8 cellular contexts compared by ENCODE assay signal in genomic region chr2:85133751-85134254, GRCh38. TPM values are rescaled to one million over a fixed set of nuclear protein-coding genes. Genes with fewer than 3 reads are reported as not detected.
DNase-seq lines count a peak whose midpoint lies in the region; ATAC-seq and TF ChIP-seq lines count a peak whose summit lies in the region.

No MANE protein-coding gene starts in this region.

- H3F3A ChIP-seq in GM23338 (replicated peaks; ENCODE audit: low read depth) (peaks cover 10% of the 10 kb centered on the region), neural cell (ENCODE audit: insufficient read depth, low read length, poor library complexity, severe bottlenecking) (no peaks in the 10 kb centered on the region)

- H3K27ac ChIP-seq in GM23338 (ENCODE audit: low read depth): peak overlapping the region; percentile 100
- peak overlapping the region; percentile 27 for H3K27ac ChIP-seq in fibroblast of lung (ENCODE audit: insufficient read depth, low read length)
- no peak overlapping the region for H3K27ac ChIP-seq in neural cell (ENCODE audit: low read length)

- no peaks in the 10 kb centered on the region for H3K9me3 Mint-ChIP-seq in GM23338
- H3K9me3 Mint-ChIP-seq in activated CD8-positive, alpha-beta memory T cell treated with anti-CD3 and anti-CD28 coated beads, Interleukin-2, amount 10 ng/mL, durations not matched to agents 7 days and 5 days (ENCODE audit: low read depth): no peaks in the 10 kb centered on the region

- ATAC-seq in GM23338: no peak
- ATAC-seq in activated CD8-positive, alpha-beta memory T cell treated with anti-CD3 and anti-CD28 coated beads, Interleukin-2, amount 10 ng/mL, durations not matched to agents 7 days and 5 days: peak; percentile 24
- ATAC-seq in GM18519 (IDR thresholded peaks at IDR 0.05; ENCODE audit: low FRiP score, unreplicated experiment): no peak

- H3K4me1 Mint-ChIP-seq in GM23338: peaks cover 56% of the 10 kb centered on the region
- H3K4me1 Mint-ChIP-seq in activated CD8-positive, alpha-beta memory T cell treated with anti-CD3 and anti-CD28 coated beads, Interleukin-2, amount 10 ng/mL, durations not matched to agents 7 days and 5 days: peaks cover 8% of the 10 kb centered on the region

- CTCF ChIA-PET in activated CD8-positive, alpha-beta memory T cell treated with anti-CD3 and anti-CD28 coated beads, Interleukin-2, amount 10 ng/mL, durations not matched to agents 7 days and 5 days (lab: Charles Lee): interaction anchor here (0.6 to 1.8 kb wide), 3 partner anchors 39 to 116 kb away, joined by 3 to 4 read pairs (median 3); no protein-coding TSS in a partner anchor

- H3K4me3 Mint-ChIP-seq in GM23338: peak overlapping the region; percentile 81
- H3K4me3 Mint-ChIP-seq in activated CD8-positive, alpha-beta memory T cell treated with anti-CD3 and anti-CD28 coated beads, Interleukin-2, amount 10 ng/mL, durations not matched to agents 7 days and 5 days: peak overlapping the region; percentile 53

- H3K27ac Mint-ChIP-seq in GM23338: peak overlapping the region; percentile 70; the same call in 1 of the 2 replicates
- H3K27ac Mint-ChIP-seq in activated CD8-positive, alpha-beta memory T cell treated with anti-CD3 and anti-CD28 coated beads, Interleukin-2, amount 10 ng/mL, durations not matched to agents 7 days and 5 days: no peak overlapping the region

- DNase-seq in AG09309 (ENCODE audit: low read depth) (no peak), GM23338 (ENCODE audit: low spot score) (peak; percentile 39), fibroblast of lung (ENCODE audit: low read depth in 2 of 2) (peak; percentile 40 to 42), NCI-H1930 (lab: John Stamatoyannopoulos, UW) (no peak), amniotic stem cell (lab: John Stamatoyannopoulos, UW) (no peak)
- DNase-seq in activated CD8-positive, alpha-beta memory T cell treated with anti-CD3 and anti-CD28 coated beads, Interleukin-2, amount 10 ng/mL, durations not matched to agents 7 days and 5 days: no peak

- H3K9me2 ChIP-seq in GM23338 (ENCODE audit: insufficient read depth) (no peaks in the 10 kb centered on the region), neural cell (ENCODE audit: insufficient read depth, low read length) (no peaks in the 10 kb centered on the region)

- TF ChIP-seq RAD21 in neural cell (conservative IDR thresholded peaks at IDR 0.05): no peak

- H3K9me3 ChIP-seq in fibroblast of lung (ENCODE audit: control insufficient read depth, insufficient read depth, low read depth, low read length): no peaks in the 10 kb centered on the region
- no peaks in the 10 kb centered on the region for H3K9me3 ChIP-seq in neural cell (ENCODE audit: low read length)

- no peak overlapping the region for H2AFZ ChIP-seq in GM23338
- peak overlapping the region; percentile 87 for H2AFZ ChIP-seq in fibroblast of lung (ENCODE audit: low read length)
- H2AFZ ChIP-seq in neural cell (ENCODE audit: low read depth, low read length): no peak overlapping the region

- peaks cover 19% of the 10 kb centered on the region for H3K27me3 Mint-ChIP-seq in GM23338 (ENCODE audit: insufficient read depth, low read depth, poor library complexity)
- H3K27me3 Mint-ChIP-seq in activated CD8-positive, alpha-beta memory T cell treated with anti-CD3 and anti-CD28 coated beads, Interleukin-2, amount 10 ng/mL, durations not matched to agents 7 days and 5 days: peaks cover 79% of the 10 kb centered on the region

- TF ChIP-seq CTCF in AG09309 (IDR thresholded peaks at IDR 0.05; ENCODE audit: control insufficient read depth, insufficient read depth, low read depth, low read length, missing control alignments): no peak
- no peak for TF ChIP-seq CTCF in GM23338 (conservative IDR thresholded peaks at IDR 0.05; ENCODE audit: low read depth in 2 of 2)
- TF ChIP-seq CTCF in fibroblast of lung (conservative IDR thresholded peaks at IDR 0.05 in 1 of 2, IDR thresholded peaks at IDR 0.05 in 1 of 2; ENCODE audit: low read depth in 1 of 2, low read length in 2 of 2): no peak
- TF ChIP-seq CTCF in neural cell (IDR thresholded peaks at IDR 0.05; ENCODE audit: poor library complexity, severe bottlenecking): no peak

- H3K4me1 ChIP-seq in GM23338 (ENCODE audit: insufficient read depth) (peaks cover 47% of the 10 kb centered on the region), fibroblast of lung (ENCODE audit: control insufficient read depth, extremely low read depth, insufficient read depth, low read length) (peaks cover 4% of the 10 kb centered on the region)

- no peak for TF ChIP-seq EP300 in neural cell (conservative IDR thresholded peaks at IDR 0.05; ENCODE audit: poor library complexity, severe bottlenecking)

- H3K4me2 ChIP-seq in GM23338: peak overlapping the region; percentile 99
- H3K4me2 ChIP-seq in fibroblast of lung (ENCODE audit: extremely low read depth, insufficient read depth, low read length): peak overlapping the region; percentile 96
- H3K4me2 ChIP-seq in neural cell (ENCODE audit: low read length): peak overlapping the region; percentile 59

- peak overlapping the region; percentile 53 for H3K9ac ChIP-seq in fibroblast of lung (ENCODE audit: insufficient read depth, low read length)
- H3K9ac ChIP-seq in neural cell (ENCODE audit: low read length): no peak overlapping the region

- H3K27me3 ChIP-seq in GM23338 (ENCODE audit: insufficient read depth) (0 out of 2 replicates have a peak, but pooled peaks cover 4% of the 10 kb centered on the region), fibroblast of lung (ENCODE audit: control insufficient read depth, insufficient read depth, low read length) (no peaks in the 10 kb centered on the region), neural cell (ENCODE audit: insufficient read depth, low read depth, low read length) (peaks cover 41% of the 10 kb centered on the region)

- peaks cover 57% of the 10 kb centered on the region for H3K79me2 ChIP-seq in GM23338 (replicated peaks; ENCODE audit: insufficient read depth)
- H3K79me2 ChIP-seq in fibroblast of lung (ENCODE audit: control insufficient read depth, insufficient read depth, low read length): no peaks in the 10 kb centered on the region
- peaks cover 6% of the 10 kb centered on the region for H3K79me2 ChIP-seq in neural cell (replicated peaks; ENCODE audit: insufficient read depth, low read length)

- H3K36me3 ChIP-seq in GM23338 (ENCODE audit: insufficient read depth) (peaks cover 24% of the 10 kb centered on the region; the same call in 1 of the 2 replicates), fibroblast of lung (ENCODE audit: control insufficient read depth, insufficient read depth, low read length) (no peaks in the 10 kb centered on the region), neural cell (ENCODE audit: insufficient read depth, low read length) (no peaks in the 10 kb centered on the region)

- H3K4me3 ChIP-seq in AG09309 (ENCODE audit: control insufficient read depth, low read depth, low read length) (peak overlapping the region; percentile 76), GM23338 (peak overlapping the region; percentile 91), fibroblast of lung (replicated peaks in 1 of 4; ENCODE audit: control extremely low read depth in 1 of 4, insufficient read depth in 1 of 4, low read depth in 3 of 4, low read length in 4 of 4) (peak overlapping the region; percentile 70 to 78 (median 77)), neural cell (ENCODE audit: low read length) (peak overlapping the region; percentile 72)

- H4K20me1 ChIP-seq in GM23338 (replicated peaks; ENCODE audit: insufficient read depth): peaks cover 38% of the 10 kb centered on the region
- H4K20me1 ChIP-seq in fibroblast of lung (ENCODE audit: control insufficient read depth, extremely low read depth, insufficient read depth, low read length): no peaks in the 10 kb centered on the region
- H4K20me1 ChIP-seq in neural cell (ENCODE audit: insufficient read depth): no peaks in the 10 kb centered on the region

- H3K36me3 Mint-ChIP-seq in GM23338 (ENCODE audit: low read depth): peaks cover 45% of the 10 kb centered on the region
- H3K36me3 Mint-ChIP-seq in activated CD8-positive, alpha-beta memory T cell treated with anti-CD3 and anti-CD28 coated beads, Interleukin-2, amount 10 ng/mL, durations not matched to agents 7 days and 5 days: no peaks in the 10 kb centered on the region

TF ChIP-seq in GM23338, 12 proteins besides CTCF, POLR2A, EP300 and RAD21 (continues in another document):
- no peak for TF ChIP-seq ETS1 (IDR thresholded peaks at IDR 0.05)

TF ChIP-seq in neural cell, 6 proteins besides CTCF, POLR2A, EP300 and RAD21 (continues in another document):
- TF ChIP-seq TAF1 (IDR thresholded peaks at IDR 0.05; ENCODE audit: low read depth): no peak
- no peak for TF ChIP-seq POLR2AphosphoS5 (IDR thresholded peaks at IDR 0.05)
- TF ChIP-seq SMC3 (conservative IDR thresholded peaks at IDR 0.05; ENCODE audit: poor library complexity): no peak
- TF ChIP-seq EZH2 (IDR thresholded peaks at IDR 0.05; ENCODE audit: borderline replicate concordance, insufficient read depth, low read length, poor library complexity, severe bottlenecking): no peak
- TF ChIP-seq MXI1 (conservative IDR thresholded peaks at IDR 0.05; ENCODE audit: poor library complexity, severe bottlenecking): no peak

RNA-seq across cellular contexts. Expression of gene TCF7L1, which starts 0.6 kb away (rescaled TPM):
- 42.4 and 47.3 TPM in 2 replicates for total RNA-seq in GM23338 (2014; rRNA removed; shearing (Covaris generic))
- polyA plus RNA-seq in GM23338 (2016; fragmentation: Nextera tagmentation; extraction: Ambion mirVana) (101 and 113 TPM in 2 replicates), fibroblast of lung (1.5 and 1.9 TPM in 2 replicates), neural cell (0.14 TPM in 1 of 2 replicates, not detected in the other)
- not detected for total RNA-seq in activated CD8-positive, alpha-beta memory T cell treated with anti-CD3 and anti-CD28 coated beads, Interleukin-2, amount 10 ng/mL, durations not matched to agents 7 days and 5 days
- 0.51 and 0.83 TPM in 2 replicates for total RNA-seq in fibroblast of lung
- polyA plus RNA-seq in fibroblast of lung (2012): 8.0 and 10.2 TPM in 2 replicates
- polyA minus RNA-seq in fibroblast of lung (ENCODE audit: low replicate concordance) (6.6 and 9.9 TPM in 2 replicates), neural cell (0.23 TPM in 1 of 2 replicates, not detected in the other)

Comparison
In these comparisons a context has a peak if more than half of its experiments do, and no peak if none do; other contexts are left out.
1. DNase-seq: peak in GM23338 (single experiment) and fibroblast of lung (2 of 2); none in AG09309 (single experiment), activated CD8-positive, alpha-beta memory T cell treated with anti-CD3 and anti-CD28 coated beads, Interleukin-2, amount 10 ng/mL, durations not matched to agents 7 days and 5 days (single experiment), NCI-H1930 (0 of 2) and amniotic stem cell (single experiment).
2. RNA of gene TCF7L1, which starts 0.6 kb away (total RNA-seq): 42.4 to 47.3 TPM in GM23338; 0.51 to 0.83 TPM in fibroblast of lung and not detected in activated CD8-positive, alpha-beta memory T cell treated with anti-CD3 and anti-CD28 coated beads, Interleukin-2, amount 10 ng/mL, durations not matched to agents 7 days and 5 days; every median in the first group is over 10 times any median in the second.
3. Peak in every context shown above with its lines, with median percentiles within 50 percentile points of each other: H3K4me3 ChIP-seq and H3K4me2 ChIP-seq.